16 cellular contexts compared by ENCODE assay signal in genomic region chr5:141839015-141839513, GRCh38. TPM values are rescaled to one million over a fixed set of nuclear protein-coding genes. Genes with fewer than 3 reads are reported as not detected.
DNase-seq lines count a peak whose midpoint lies in the region; ATAC-seq, FAIRE-seq and TF ChIP-seq lines count a peak whose summit lies in the region.
"Had no signal": no experiment of that assay in that cellular context is flagged by ENCODE, and none has a peak within 500 bp of the region (broad histone marks: within the 10 kb centered on the region; RNA-seq: fewer than 3 reads in every experiment).

No MANE protein-coding gene starts in this region.

- no peaks in the 10 kb centered on the region for H3K27me3 Mint-ChIP-seq in activated naive CD4-positive, alpha-beta T cell treated with anti-CD3 and anti-CD28 coated beads, Interleukin-2, amount 50 U/mL, for 24 hours
- H3K27me3 Mint-ChIP-seq in activated naive CD4-positive, alpha-beta T cell treated with anti-CD3 and anti-CD28 coated beads, Interleukin-2, amount 10 ng/mL, durations not matched to agents 7 days and 5 days: peaks cover 78% of the 10 kb centered on the region

- H3K9ac ChIP-seq in K562 (ENCODE audit: insufficient read depth in 1 of 2, low read depth in 2 of 2, low read length in 2 of 2) (no peak overlapping the region), kidney (ENCODE audit: low read length in 2 of 2) (no peak overlapping the region)

- no peak for FAIRE-seq in K562 (lab: Jason Lieb, UNC)
- no peak for FAIRE-seq in kidney (lab: Jason Lieb, UNC)

- no peaks in the 10 kb centered on the region for H3K79me2 ChIP-seq in K562 (ENCODE audit: control insufficient read depth, insufficient read depth, low read length)

- peaks cover 10 to 51% of the 10 kb centered on the region in 2 experiments for H3K27me3 ChIP-seq in K562 (ENCODE audit: control insufficient read depth in 2 of 2, insufficient read depth in 2 of 2, low read length in 2 of 2)
- H3K27me3 ChIP-seq in upper lobe of left lung: no peaks in the 10 kb centered on the region

- no peak for TF ChIP-seq RAD21 in K562 (CRISPR knock-in tag; conservative IDR thresholded peaks at IDR 0.05 in 1 of 2, IDR thresholded peaks at IDR 0.05 in 1 of 2)

- no peak for TF ChIP-seq EP300 in K562 (IDR thresholded peaks at IDR 0.05; ENCODE audit: low read length)
- no peak for TF ChIP-seq EP300 in upper lobe of left lung (IDR thresholded peaks at IDR 0.05)

- WGBS in K562 (ENCODE audit: insufficient coverage, low coverage, missing lambda C conversion rate): 5% methylated on average over 10 of the region's 11 CpGs
- 50 to 64% methylated on average over 11 of the region's 11 CpGs for WGBS in upper lobe of left lung, 2 donors

- peaks cover 19% of the 10 kb centered on the region for H3K4me1 Mint-ChIP-seq in activated naive CD4-positive, alpha-beta T cell treated with anti-CD3 and anti-CD28 coated beads, Interleukin-2, amount 50 U/mL, for 24 hours
- peaks cover 15% of the 10 kb centered on the region for H3K4me1 Mint-ChIP-seq in activated naive CD4-positive, alpha-beta T cell treated with anti-CD3 and anti-CD28 coated beads, Interleukin-2, amount 10 ng/mL, durations not matched to agents 7 days and 5 days

- no TSS peak for BruUV-seq in K562 (replicated peaks; lab: Mats Ljungman, UMichigan)

- no peak overlapping the region for H3K4me2 ChIP-seq in K562 (ENCODE audit: insufficient read depth, low read length)
- H3K4me2 ChIP-seq: PC-9 had no signal

- CTCF ChIA-PET in activated naive CD4-positive, alpha-beta T cell treated with anti-CD3 and anti-CD28 coated beads, Interleukin-2, amount 10 ng/mL, durations not matched to agents 7 days and 5 days (lab: Charles Lee): interaction anchor here (1.2 to 1.9 kb wide), 3 partner anchors 19 to 174 kb away, joined by 3 to 5 read pairs (median 3); no protein-coding TSS in a partner anchor
- CTCF ChIA-PET in K562 (lab: Yijun Ruan, JAX; ENCODE audit: low intra/inter-chr PET ratio): interaction anchor here (0.6 kb wide), 1 partner anchor 119 kb away, joined by 3 read pairs; no protein-coding TSS in a partner anchor

- in situ Hi-C loops in K562 (cut with MboI): no loop called here

- H3K4me3 Mint-ChIP-seq in activated naive CD4-positive, alpha-beta T cell treated with anti-CD3 and anti-CD28 coated beads, Interleukin-2, amount 50 U/mL, for 24 hours: no peak overlapping the region
- no peak overlapping the region for H3K4me3 Mint-ChIP-seq in activated naive CD4-positive, alpha-beta T cell treated with anti-CD3 and anti-CD28 coated beads, Interleukin-2, amount 10 ng/mL, durations not matched to agents 7 days and 5 days
- H3K4me3 Mint-ChIP-seq: T-helper 2 cell treated with Interferon-gamma antibody and Interleukin-4, amounts not matched to agents 5 μg/mL and 100 μg/mL, for 36 hours had no signal

- no peaks in the 10 kb centered on the region for H3K9me3 ChIP-seq in K562 (replicated peaks; ENCODE audit: control insufficient read depth, insufficient read depth, low read depth, low read length)
- H3K9me3 ChIP-seq in kidney (ENCODE audit: control insufficient read depth in 1 of 2, low read length in 2 of 2): no peaks in the 10 kb centered on the region
- H3K9me3 ChIP-seq in upper lobe of left lung: no peaks in the 10 kb centered on the region

- intact Hi-C loops in K562 (cut with micrococcal nuclease): no loop called here
- intact Hi-C loops in kidney (cut with DNase I): no loop called here

- no peak for DNase-seq in activated naive CD4-positive, alpha-beta T cell treated with anti-CD3 and anti-CD28 coated beads, Interleukin-2, amount 10 ng/mL, durations not matched to agents 7 days and 5 days
- DNase-seq in K562 (ENCODE audit: extremely low read depth in 1 of 4, low spot score in 3 of 4) (no peak), kidney (peak; percentile 63), upper lobe of left lung (peak in 1 of 2 donors; percentile 45), GM19240 (ENCODE audit: insufficient read length, low spot score) (no peak), C1 segment of cervical spinal cord (lab: John Stamatoyannopoulos, UW) (no peak)
- DNase-seq: amniotic stem cell; DMS53; NCI-H2029 treated with DMSO at 0.1 percent for 48 hours; occipital lobe; PC-9; stimulated activated naive CD4-positive, alpha-beta T cell had no signal

- no peak overlapping the region for H2AFZ ChIP-seq in K562 (ENCODE audit: low read depth, low read length)
- H2AFZ ChIP-seq: PC-9 had no signal

- H3K4me1 ChIP-seq in K562 (replicated peaks in 1 of 2; ENCODE audit: control insufficient read depth in 2 of 2, insufficient read depth in 2 of 2, low read length in 2 of 2) (peaks cover 0 to 13% of the 10 kb centered on the region in 2 experiments; a peak in 3 of 5 replicates), kidney (ENCODE audit: control insufficient read depth in 1 of 2, insufficient read depth in 1 of 2, low read depth in 1 of 2, low read length in 2 of 2) (peaks cover 58% of the 10 kb centered on the region in 2 donors), upper lobe of left lung (peaks cover 65 to 88% (median 81%) of the 10 kb centered on the region in 4 donors)

- no peak overlapping the region for H3K4me3 ChIP-seq in K562
- H3K4me3 ChIP-seq in kidney (ENCODE audit: low read length in 2 of 2): no peak overlapping the region
- H3K4me3 ChIP-seq in upper lobe of left lung: no peak overlapping the region
- H3K4me3 ChIP-seq: PC-9 had no signal

- H3K27ac Mint-ChIP-seq in activated naive CD4-positive, alpha-beta T cell treated with anti-CD3 and anti-CD28 coated beads, Interleukin-2, amount 50 U/mL, for 24 hours: peak overlapping the region; percentile 59
- no peak overlapping the region for H3K27ac Mint-ChIP-seq in activated naive CD4-positive, alpha-beta T cell treated with anti-CD3 and anti-CD28 coated beads, Interleukin-2, amount 10 ng/mL, durations not matched to agents 7 days and 5 days
- H3K27ac Mint-ChIP-seq: T-helper 2 cell treated with Interferon-gamma antibody and Interleukin-4, amounts not matched to agents 5 μg/mL and 100 μg/mL, for 36 hours had no signal

- TF ChIP-seq POLR2A in K562 (conservative IDR thresholded peaks at IDR 0.05): no peak
- TF ChIP-seq POLR2A in upper lobe of left lung (IDR thresholded peaks at IDR 0.05): no peak

- POLR2A ChIA-PET in K562 (lab: Yijun Ruan, JAX): no interaction called here

- H3K36me3 Mint-ChIP-seq in activated naive CD4-positive, alpha-beta T cell treated with anti-CD3 and anti-CD28 coated beads, Interleukin-2, amount 50 U/mL, for 24 hours: no peaks in the 10 kb centered on the region
- H3K36me3 Mint-ChIP-seq in activated naive CD4-positive, alpha-beta T cell treated with anti-CD3 and anti-CD28 coated beads, Interleukin-2, amount 10 ng/mL, durations not matched to agents 7 days and 5 days: no peaks in the 10 kb centered on the region

- ATAC-seq in K562 (no peak), upper lobe of left lung (ENCODE audit: low FRiP score in 2 of 2) (no peak), HG02884 (IDR thresholded peaks at IDR 0.05; ENCODE audit: unreplicated experiment) (no peak)

- no peaks in the 10 kb centered on the region for H3K9me3 Mint-ChIP-seq in activated naive CD4-positive, alpha-beta T cell treated with anti-CD3 and anti-CD28 coated beads, Interleukin-2, amount 50 U/mL, for 24 hours
- no peaks in the 10 kb centered on the region for H3K9me3 Mint-ChIP-seq in activated naive CD4-positive, alpha-beta T cell treated with anti-CD3 and anti-CD28 coated beads, Interleukin-2, amount 10 ng/mL, durations not matched to agents 7 days and 5 days
- H3K9me3 Mint-ChIP-seq: T-helper 2 cell treated with Interferon-gamma antibody and Interleukin-4, amounts not matched to agents 5 μg/mL and 100 μg/mL, for 36 hours had no signal

- H3K9me1 ChIP-seq in K562 (ENCODE audit: control insufficient read depth, insufficient read depth, low read length): no peaks in the 10 kb centered on the region

- H3K27ac ChIP-seq in K562 (ENCODE audit: extremely low read depth, low read depth, low read length) (no peak overlapping the region), kidney (ENCODE audit: low read depth in 2 of 2, low read length in 2 of 2) (no peak overlapping the region), upper lobe of left lung (peak overlapping the region; percentile 40 to 97 (median 72))
- H3K27ac ChIP-seq: epithelial cell of prostate, PC-9 had no signal

- H3K36me3 ChIP-seq in K562 (ENCODE audit: control insufficient read depth, insufficient read depth, low read length) (no peaks in the 10 kb centered on the region), kidney (ENCODE audit: control insufficient read depth in 1 of 2, insufficient read depth in 2 of 2, low read length in 2 of 2) (no peaks in the 10 kb centered on the region), upper lobe of left lung (no peaks in the 10 kb centered on the region)

- TF ChIP-seq CTCF in K562 (IDR thresholded peaks at IDR 0.05 in 2 of 3, conservative IDR thresholded peaks at IDR 0.05 in 1 of 3; ENCODE audit: insufficient read depth in 2 of 3, low read depth in 1 of 3, low read length in 3 of 3) (no peak), kidney (IDR thresholded peaks at IDR 0.05; ENCODE audit: borderline replicate concordance, extremely low read depth, insufficient read depth) (no peak), upper lobe of left lung (IDR thresholded peaks at IDR 0.05) (no peak)

- H4K20me1 ChIP-seq in K562 (replicated peaks; ENCODE audit: control insufficient read depth, insufficient read depth, low read length): no peaks in the 10 kb centered on the region; the same call in none of the 2 replicates

TF ChIP-seq in K562, 482 proteins besides CTCF, POLR2A, EP300 and RAD21 (continues in another document):
- TF ChIP-seq XRCC3 (IDR thresholded peaks at IDR 0.05) (no peak), ZNF583 (CRISPR knock-in tag; IDR thresholded peaks at IDR 0.05) (no peak)

RNA-seq across cellular contexts. Expression of gene PCDH1, which starts 39.1 kb away (rescaled TPM):
- 3.9 and 10.2 TPM in 2 replicates for total RNA-seq in K562 (2011; cell fraction: chromatin; rRNA removed; ENCODE audit: low replicate concordance)
- total RNA-seq in K562 (2011; cell fraction: nucleolus; rRNA removed): 12.1 and 13.5 TPM in 2 replicates
- total RNA-seq in K562 (2011; cell fraction: nucleoplasm; rRNA removed): 6.8 and 8.7 TPM in 2 replicates
- total RNA-seq in K562 (2014; rRNA removed) (3.3 and 3.6 TPM in 2 replicates), K562 (2014; rRNA removed; fragmentation: Illumina TruSeq; extraction: Trizol) (0.77 and 1.1 TPM in 2 replicates), K562 (2015; rRNA removed; fragmentation: Illumina TruSeq; extraction: Trizol) (0.80 and 1.1 TPM in 2 replicates), K562 (2021) (3.2 and 3.6 TPM in 2 replicates), kidney (147 TPM), upper lobe of left lung (100 to 1,000 TPM in 1 of 6 donors, 10 to 100 TPM in 5; 41.3 to 133 (median 81.6) TPM)
- polyA plus RNA-seq in K562 (2011; rRNA removed) (1.1 and 2.3 TPM in 2 replicates), K562 (2014; fragmentation: Illumina TruSeq; extraction: Trizol) (2.2 and 2.3 TPM in 2 replicates), K562 (2014; fragmentation: Nextera tagmentation; extraction: Ambion mirVana) (under 1 TPM in 1 of 2 experiments, not detected in 1; 0.11 TPM), K562 (2014; rRNA removed) (1.4 and 1.6 TPM in 2 replicates), kidney (ENCODE audit: insufficient read depth, low read depth, low replicate concordance) (37.3 TPM)
- 1.9 and 4.1 TPM in 2 replicates for polyA plus RNA-seq in K562 (2011; cell fraction: cytosol; rRNA removed)
- polyA plus RNA-seq in K562 (2011; cell fraction: nucleus; rRNA removed): 0.95 and 3.6 TPM in 2 replicates
- polyA plus RNA-seq in K562 (2012): 1.5 and 1.6 TPM in 2 replicates
- polyA minus RNA-seq in K562 (2011; rRNA and poly(A)+ RNA removed): 2.4 and 11.1 TPM in 2 replicates
- 2.3 and 6.8 TPM in 2 replicates for polyA minus RNA-seq in K562 (2011; cell fraction: cytosol; rRNA and poly(A)+ RNA removed)
- 1.6 and 2.2 TPM in 2 replicates for polyA minus RNA-seq in K562 (2011; cell fraction: nucleus; rRNA and poly(A)+ RNA removed)

Comparison
In these comparisons a context has a peak if more than half of its experiments do, and no peak if none do; other contexts are left out.
1. H3K27ac ChIP-seq: peak in upper lobe of left lung (4 of 4); none in K562 (single experiment) and kidney (0 of 2).